8 cellular contexts compared by ENCODE assay signal in the genomic region with DNA sequence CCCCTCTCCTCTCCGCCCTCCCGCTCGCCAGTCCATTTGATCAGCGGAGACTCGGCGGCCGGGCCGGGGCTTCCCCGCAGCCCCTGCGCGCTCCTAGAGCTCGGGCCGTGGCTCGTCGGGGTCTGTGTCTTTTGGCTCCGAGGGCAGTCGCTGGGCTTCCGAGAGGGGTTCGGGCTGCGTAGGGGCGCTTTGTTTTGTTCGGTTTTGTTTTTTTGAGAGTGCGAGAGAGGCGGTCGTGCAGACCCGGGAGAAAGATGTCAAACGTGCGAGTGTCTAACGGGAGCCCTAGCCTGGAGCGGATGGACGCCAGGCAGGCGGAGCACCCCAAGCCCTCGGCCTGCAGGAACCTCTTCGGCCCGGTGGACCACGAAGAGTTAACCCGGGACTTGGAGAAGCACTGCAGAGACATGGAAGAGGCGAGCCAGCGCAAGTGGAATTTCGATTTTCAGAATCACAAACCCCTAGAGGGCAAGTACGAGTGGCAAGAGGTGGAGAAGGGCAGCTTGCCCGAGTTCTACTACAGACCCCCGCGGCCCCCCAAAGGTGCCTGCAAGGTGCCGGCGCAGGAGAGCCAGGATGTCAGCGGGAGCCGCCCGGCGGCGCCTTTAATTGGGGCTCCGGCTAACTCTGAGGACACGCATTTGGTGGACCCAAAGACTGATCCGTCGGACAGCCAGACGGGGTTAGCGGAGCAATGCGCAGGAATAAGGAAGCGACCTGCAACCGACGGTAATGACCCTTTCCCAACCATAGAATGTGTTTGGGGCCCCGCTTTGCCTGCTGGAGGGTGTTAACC. TPM values are rescaled to one million over a fixed set of nuclear protein-coding genes. Genes with fewer than 3 reads are reported as not detected.
DNase-seq lines count a peak whose midpoint lies in the region; ATAC-seq and TF ChIP-seq lines count a peak whose summit lies in the region.

No MANE protein-coding gene starts in this region.

- H3K4me2 ChIP-seq in hepatocyte: peak overlapping the region; percentile 94

- H3K79me2 ChIP-seq in hepatocyte: peaks cover 55% of the 10 kb centered on the region

- no peak for TF ChIP-seq POLR2A in gastrocnemius medialis (IDR thresholded peaks at IDR 0.05)

- peak overlapping the region; percentile 99 for H3K9ac ChIP-seq in adipocyte (ENCODE audit: low read length)

- H3K36me3 ChIP-seq in adipocyte (ENCODE audit: control insufficient read depth, insufficient read depth, low read length, severe bottlenecking) (peaks cover 23% of the 10 kb centered on the region), hepatocyte (replicated peaks; ENCODE audit: insufficient read depth, low read depth) (no peaks in the 10 kb centered on the region), gastrocnemius medialis (peaks cover 0 to 19% of the 10 kb centered on the region in 2 donors)

- DNase-seq in DMS53 treated with DMSO at 0.1 percent for 48 hours (lab: John Stamatoyannopoulos, UW; ENCODE audit: unreplicated experiment) (peak; percentile 59), NAMALWA (ENCODE audit: low spot score) (peak; percentile 56), adipocyte (ENCODE audit: low read depth) (peak; percentile 55), hepatocyte (ENCODE audit: low spot score) (peak; percentile 41), gastrocnemius medialis (peak in 1 of 2 donors; percentile 27), cortex of kidney (lab: John Stamatoyannopoulos, UW) (no peak), EL (no peak)

- H3K9me2 ChIP-seq in hepatocyte (replicated peaks; ENCODE audit: insufficient read depth): no peaks in the 10 kb centered on the region

- TF ChIP-seq CTCF in hepatocyte (IDR thresholded peaks at IDR 0.05; ENCODE audit: poor library complexity): no peak
- no peak for TF ChIP-seq CTCF in gastrocnemius medialis (IDR thresholded peaks at IDR 0.05 in 4 of 5, conservative IDR thresholded peaks at IDR 0.05 in 1 of 5)

- under 1% methylated on average over 61 of the region's 62 CpGs for WGBS in hepatocyte (ENCODE audit: low lambda C conversion rate, missing lambda C conversion rate)

- intact Hi-C loops in gastrocnemius medialis (cut with DNase I; ENCODE audit: low total_unique reads): loop anchor here (1.0 to 5.0 kb wide), 6 partner anchors 8 to 1995 kb away; a partner anchor contains a TSS

- peak overlapping the region; percentile 99 for H3K27ac ChIP-seq in hepatocyte
- peak overlapping the region; percentile 96 to 99 (median 98) for H3K27ac ChIP-seq in gastrocnemius medialis

- peaks cover 54% of the 10 kb centered on the region for H3K4me1 ChIP-seq in adipocyte (ENCODE audit: control insufficient read depth, insufficient read depth, low read length)
- H3K4me1 ChIP-seq in hepatocyte (ENCODE audit: insufficient read depth): peaks cover 56% of the 10 kb centered on the region
- H3K4me1 ChIP-seq in gastrocnemius medialis: peaks cover 56 to 67% of the 10 kb centered on the region in 2 donors

- in situ Hi-C loops in gastrocnemius medialis (cut with MboI; ENCODE audit: low sequenced_read_pairs in 4 of 4): loop anchor here in 2 of 4 donors (25.0 kb wide), 2 partner anchors 330 to 355 kb away; a partner anchor contains a TSS

- H3K27me3 ChIP-seq in adipocyte (replicated peaks; ENCODE audit: control insufficient read depth, insufficient read depth, low read length) (no peaks in the 10 kb centered on the region), hepatocyte (no peaks in the 10 kb centered on the region), gastrocnemius medialis (no peaks in the 10 kb centered on the region)

- H3K9me3 ChIP-seq in adipocyte (ENCODE audit: control insufficient read depth, low read length) (no peaks in the 10 kb centered on the region), hepatocyte (ENCODE audit: low read depth) (no peaks in the 10 kb centered on the region), gastrocnemius medialis (no peaks in the 10 kb centered on the region)

- ATAC-seq in GM21619 (IDR thresholded peaks at IDR 0.05; ENCODE audit: unreplicated experiment) (peak; percentile 8), gastrocnemius medialis (peak; percentile 29 to 45)

- peak overlapping the region; percentile 35 for H2AFZ ChIP-seq in hepatocyte

- peak overlapping the region; percentile 99 for H3K4me3 ChIP-seq in adipocyte (ENCODE audit: low read length)
- peak overlapping the region; percentile 97 for H3K4me3 ChIP-seq in hepatocyte
- peak overlapping the region; percentile 72 to 99 (median 92) for H3K4me3 ChIP-seq in gastrocnemius medialis

- peaks cover 30% of the 10 kb centered on the region for H4K20me1 ChIP-seq in hepatocyte (ENCODE audit: insufficient read depth, poor library complexity, severe bottlenecking)

RNA-seq across cellular contexts. Expression of a gene that starts 0.6 kb away (rescaled TPM):
- total RNA-seq in hepatocyte (44.8 and 46.0 TPM in 2 replicates), gastrocnemius medialis (10 to 100 TPM; 43.6 to 76.4 (median 56.6) TPM)
- 4.2 and 7.0 TPM in 2 replicates for polyA plus RNA-seq in hepatocyte

RNA-seq across cellular contexts. Expression of a gene that starts 21.8 kb away (rescaled TPM):
- total RNA-seq in hepatocyte (0.16 and 0.50 TPM in 2 replicates), gastrocnemius medialis (not detected)
- 0.44 and 0.74 TPM in 2 replicates for polyA plus RNA-seq in hepatocyte

Comparison
In these comparisons a context has a peak if more than half of its experiments do, and no peak if none do; other contexts are left out.
1. DNase-seq: peak in DMS53 treated with DMSO at 0.1 percent for 48 hours (single experiment), NAMALWA (single experiment), adipocyte (single experiment) and hepatocyte (single experiment); none in cortex of kidney (single experiment) and EL (single experiment).
2. Peak in every context shown above with its lines, with median percentiles within 50 percentile points of each other: H3K4me3 ChIP-seq.